8 cellular contexts compared by ENCODE assay signal in the genomic region with DNA sequence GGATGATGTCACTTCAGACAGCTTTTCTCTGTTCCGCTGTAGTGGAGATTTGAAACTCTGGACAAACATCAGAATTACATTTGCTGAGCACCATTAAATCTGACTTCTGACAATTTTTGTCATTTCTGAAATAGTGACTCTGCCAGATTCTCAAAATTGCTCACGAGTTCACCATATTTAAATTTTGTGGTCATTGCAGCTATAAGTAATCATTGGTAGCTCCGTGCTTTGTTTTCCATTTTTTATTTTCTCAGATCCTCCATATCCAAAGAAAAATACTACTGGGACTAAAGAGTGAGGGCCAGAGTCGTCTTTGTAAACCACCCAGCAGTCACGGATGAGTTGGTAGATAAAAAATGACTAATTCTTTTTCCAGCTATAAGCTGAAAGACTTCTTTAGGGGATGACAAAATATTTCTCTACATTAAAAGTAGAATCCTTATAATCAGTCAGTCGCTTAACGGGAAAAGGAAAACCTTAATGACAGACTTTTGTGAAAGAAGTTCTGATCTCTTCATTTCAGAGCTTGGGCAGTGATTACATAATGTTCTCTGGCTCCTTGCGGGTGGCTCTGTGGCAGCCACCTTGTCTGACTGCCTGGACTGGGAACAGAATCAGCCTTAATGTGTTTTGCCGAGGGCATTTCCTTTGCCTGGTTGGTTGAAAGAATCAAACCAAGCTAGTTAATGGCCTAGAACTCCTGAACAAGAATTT. TPM values are rescaled to one million over a fixed set of nuclear protein-coding genes. Genes with fewer than 3 reads are reported as not detected.
A peak's percentile ranks its signal among the peaks of the same experiment; 100 is the strongest.
DNase-seq lines count a peak whose midpoint lies in the region; ATAC-seq and TF ChIP-seq lines count a peak whose summit lies in the region.

No MANE protein-coding gene starts in this region.

- H3K4me1 ChIP-seq in neutrophil (ENCODE audit: control insufficient read depth in 1 of 2, insufficient read depth in 1 of 2, low read depth in 1 of 2, low read length in 1 of 2), result peaks cover 58 to 73% of the 10 kb centered on the region in 2 experiments

- H3K4me3 ChIP-seq in BJ (ENCODE audit: low read depth, low read length) (peak overlapping the region; percentile 54), WI38 (ENCODE audit: low read depth, low read length) (peak overlapping the region; percentile 72; the same call in 1 of the 2 replicates), fibroblast of pulmonary artery (replicated peaks; ENCODE audit: low read depth, low read length) (peak overlapping the region; percentile 85), neutrophil (ENCODE audit: low read depth in 1 of 2, low read length in 1 of 2) (peak overlapping the region; percentile 84 to 89)

- ATAC-seq in GM18511 (IDR thresholded peaks at IDR 0.05; ENCODE audit: unreplicated experiment), result peak; percentile 58
- ATAC-seq in HG03457 (IDR thresholded peaks at IDR 0.05; ENCODE audit: unreplicated experiment), result peak; percentile 62

- DNase-seq in BJ (ENCODE audit: low read depth) (no peak), fibroblast of pulmonary artery (ENCODE audit: low read depth) (peak; percentile 47)
- DNase-seq in activated effector memory CD4-positive, alpha-beta T cell treated with anti-CD3 and anti-CD28 coated beads, Interleukin-2, amount 50 U/mL, for 16 hours, result no peak
- DNase-seq in effector CD8-positive, alpha-beta T cell (lab: John Stamatoyannopoulos, UW), result no peak

- POLR2A ChIA-PET in BJ (lab: Charles Lee), result no interaction called here

- CTCF ChIA-PET in BJ (lab: Yijun Ruan, JAX), result interaction anchor here (0.9 to 1.4 kb wide), 2 partner anchors 22 to 108 kb away, joined by 3 read pairs; no protein-coding TSS in a partner anchor

- no peaks in the 10 kb centered on the region for H3K9me3 ChIP-seq in neutrophil

- H3K36me3 ChIP-seq in BJ (ENCODE audit: control insufficient read depth, insufficient read depth, low read length) (no peaks in the 10 kb centered on the region), neutrophil (peaks cover 45% of the 10 kb centered on the region)

- H3K27ac ChIP-seq in neutrophil, result peak overlapping the region; percentile 99

- TF ChIP-seq CTCF in BJ (IDR thresholded peaks at IDR 0.05; ENCODE audit: insufficient read depth, low read depth, low read length) (no peak), WI38 (IDR thresholded peaks at IDR 0.05; ENCODE audit: low read depth, low read length) (no peak), fibroblast of pulmonary artery (IDR thresholded peaks at IDR 0.05; ENCODE audit: low read length, missing control alignments) (no peak), neutrophil (IDR thresholded peaks at IDR 0.05) (no peak)

- H3K27me3 ChIP-seq in BJ (ENCODE audit: control insufficient read depth, insufficient read depth, low read length) (no peaks in the 10 kb centered on the region), neutrophil (no peaks in the 10 kb centered on the region)

RNA-seq across cellular contexts. Expression of a gene that starts 2.3 kb away (rescaled TPM):
- polyA plus RNA-seq in BJ (2011; rRNA removed), result 173 and 299 TPM in 2 replicates
- polyA minus RNA-seq in BJ (2011; rRNA and poly(A)+ RNA removed), result 25.8 and 53.1 TPM in 2 replicates
